ENCODE assay signal across 1 cellular context in genomic region chr12:132095520-132096409, GRCh38.
TF ChIP-seq lines count a peak whose summit lies in the region.

No MANE protein-coding gene starts in this region.

TF ChIP-seq in HepG2, 621 proteins besides CTCF, POLR2A, EP300 and RAD21:
- TF ChIP-seq HOMEZ (CRISPR knock-in tag; IDR thresholded peaks at IDR 0.05; ENCODE audit: low read depth) (0 out of 2 replicates have a peak, but pooled peaks have one; percentile 33), RARA (CRISPR knock-in tag; IDR thresholded peaks at IDR 0.05) (peak; percentile 50; the same call in 1 of the 2 replicates), MEIS1 (CRISPR knock-in tag; IDR thresholded peaks at IDR 0.05; ENCODE audit: borderline replicate concordance) (no peak), ZNF629 (CRISPR knock-in tag; conservative IDR thresholded peaks at IDR 0.05) (no peak), DNMT1 (CRISPR knock-in tag; IDR thresholded peaks at IDR 0.05) (no peak), SAP130 (CRISPR knock-in tag; IDR thresholded peaks at IDR 0.05; ENCODE audit: low read depth) (peak; percentile 22; the same call in 1 of the 2 replicates), ZBTB1 (CRISPR knock-in tag; IDR thresholded peaks at IDR 0.05; ENCODE audit: borderline replicate concordance) (no peak), PAWR (CRISPR knock-in tag; IDR thresholded peaks at IDR 0.05; ENCODE audit: borderline replicate concordance) (no peak), ELF3 (CRISPR knock-in tag; IDR thresholded peaks at IDR 0.05) (peak; percentile 51; the same call in 1 of the 2 replicates), ZBTB33 (CRISPR knock-in tag; IDR thresholded peaks at IDR 0.05) (peak; percentile 84), GABPA (IDR thresholded peaks at IDR 0.05; ENCODE audit: low read depth, low read length) (no peak), GABPA (CRISPR knock-in tag; IDR thresholded peaks at IDR 0.05; ENCODE audit: low read depth) (no peak), KDM5A (IDR thresholded peaks at IDR 0.05; ENCODE audit: borderline replicate concordance, low read length) (no peak), FOSL2 (CRISPR knock-in tag; IDR thresholded peaks at IDR 0.05) (0 out of 2 replicates have a peak, but pooled peaks have one; percentile 15), ZNF772 (CRISPR knock-in tag; IDR thresholded peaks at IDR 0.05) (no peak)
- TF ChIP-seq, protein P1, sequence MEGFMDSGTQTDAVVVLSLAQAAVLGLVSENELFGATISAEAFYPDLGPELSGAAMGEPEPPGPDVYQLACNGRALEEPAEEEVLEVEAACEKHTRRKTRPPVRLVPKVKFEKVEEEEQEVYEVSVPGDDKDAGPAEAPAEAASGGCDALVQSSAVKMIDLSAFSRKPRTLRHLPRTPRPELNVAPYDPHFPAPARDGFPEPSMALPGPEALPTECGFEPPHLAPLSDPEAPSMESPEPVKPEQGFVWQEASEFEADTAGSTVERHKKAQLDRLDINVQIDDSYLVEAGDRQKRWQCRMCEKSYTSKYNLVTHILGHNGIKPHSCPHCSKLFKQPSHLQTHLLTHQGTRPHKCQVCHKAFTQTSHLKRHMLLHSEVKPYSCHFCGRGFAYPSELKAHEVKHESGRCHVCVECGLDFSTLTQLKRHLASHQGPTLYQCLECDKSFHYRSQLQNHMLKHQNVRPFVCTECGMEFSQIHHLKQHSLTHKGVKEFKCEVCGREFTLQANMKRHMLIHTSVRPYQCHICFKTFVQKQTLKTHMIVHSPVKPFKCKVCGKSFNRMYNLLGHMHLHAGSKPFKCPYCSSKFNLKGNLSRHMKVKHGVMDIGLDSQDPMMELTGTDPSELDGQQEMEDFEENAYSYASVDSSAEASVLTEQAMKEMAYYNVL (CRISPR knock-in tag; IDR thresholded peaks at IDR 0.05; ENCODE audit: borderline replicate concordance): no peak
